In the genomic region with DNA sequence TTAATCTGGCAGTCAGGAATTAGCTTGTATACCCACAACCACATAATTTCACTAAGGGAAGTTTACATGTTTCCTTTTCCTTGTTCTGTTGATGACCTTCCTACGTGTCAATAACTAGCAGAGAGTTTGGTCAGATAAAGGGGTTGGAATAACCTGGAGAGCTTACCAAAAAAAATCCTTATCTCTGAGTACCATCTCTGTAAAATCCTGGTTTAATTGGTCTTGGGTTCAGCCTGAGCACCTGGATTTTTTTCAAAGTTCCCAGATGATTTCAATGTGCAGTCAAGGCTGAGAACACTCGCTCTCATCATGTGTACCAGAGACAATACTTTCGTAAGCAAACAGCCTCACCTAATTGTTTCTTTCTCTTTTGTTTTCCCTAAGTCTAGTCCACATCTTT, we compare ENCODE assay signal across 19 cellular contexts.
"Had no signal": no experiment of that assay in that cellular context is flagged by ENCODE, and none has a peak within 500 bp of the region (broad histone marks: within the 10 kb centered on the region; RNA-seq: fewer than 3 reads in every experiment).

No MANE protein-coding gene starts in this region.

- H3K4me3 ChIP-seq: ascending aorta, body of pancreas, cardiac muscle cell had no signal

- H3K4me1 ChIP-seq: ascending aorta had no signal

- H3K27me3 Mint-ChIP-seq: activated naive CD8-positive, alpha-beta T cell treated with anti-CD3 and anti-CD28 coated beads, Interleukin-2, amount 50 U/mL, for 24 hours had no signal

- H3K4me3 Mint-ChIP-seq: activated CD8-positive, alpha-beta T cell treated with anti-CD3 and anti-CD28 coated beads, Interleukin-2, amount 10 ng/mL, durations not matched to agents 7 days and 5 days; activated naive CD8-positive, alpha-beta T cell treated with anti-CD3 and anti-CD28 coated beads, Interleukin-2, amount 50 U/mL, for 24 hours; activated T-cell treated with anti-CD3 and anti-CD28 coated beads, Interleukin-2, amount 50 U/mL, for 4 hours; T-helper 1 cell treated with Interleukin-12 subunit alpha and Interleukin-12 subunit beta and Interleukin-4 antibody, amounts not matched to agents 30 μg/mL and 1 μg/mL, for 36 hours; WTC11 had no signal

- H3K9me3 ChIP-seq: ascending aorta, body of pancreas had no signal

- H3K36me3 Mint-ChIP-seq: WTC11 had no signal

- ATAC-seq: activated CD8-positive, alpha-beta T cell treated with anti-CD3 and anti-CD28 coated beads, Interleukin-2, amount 10 ng/mL, durations not matched to agents 7 days and 5 days; activated naive CD4-positive, alpha-beta T cell treated with anti-CD3 and anti-CD28 coated beads, Interleukin-2, amount 50 U/mL, for 72 hours; activated naive CD8-positive, alpha-beta T cell treated with anti-CD3 and anti-CD28 coated beads, Interleukin-2, amount 50 U/mL, for 24 hours; activated T-cell treated with anti-CD3 and anti-CD28 coated beads, Interleukin-2, amount 50 U/mL, for 4 hours; body of pancreas; WTC11 had no signal

- H3K4me1 Mint-ChIP-seq: activated naive CD8-positive, alpha-beta T cell treated with anti-CD3 and anti-CD28 coated beads, Interleukin-2, amount 50 U/mL, for 24 hours had no signal

- H3K27ac Mint-ChIP-seq: activated CD8-positive, alpha-beta T cell treated with anti-CD3 and anti-CD28 coated beads, Interleukin-2, amount 10 ng/mL, durations not matched to agents 7 days and 5 days; activated naive CD4-positive, alpha-beta T cell treated with anti-CD3 and anti-CD28 coated beads, Interleukin-2, amount 50 U/mL, for 72 hours; activated naive CD8-positive, alpha-beta T cell treated with anti-CD3 and anti-CD28 coated beads, Interleukin-2, amount 50 U/mL, for 24 hours; T-helper 1 cell treated with Interleukin-12 subunit alpha and Interleukin-12 subunit beta and Interleukin-4 antibody, amounts not matched to agents 30 μg/mL and 1 μg/mL, for 36 hours; WTC11 had no signal

- H3K36me3 ChIP-seq: ascending aorta, cardiac muscle cell had no signal

- H3K27ac ChIP-seq: ascending aorta, body of pancreas, cardiac muscle cell had no signal

- H3K27me3 ChIP-seq: ascending aorta, body of pancreas, cardiac muscle cell had no signal

- DNase-seq: activated CD4-positive, alpha-beta T cell treated with anti-CD3 and anti-CD28 coated beads for 48 hours; activated CD4-positive, alpha-beta T cell treated with anti-CD3 and anti-CD28 coated beads, Interleukin-2, amount 50 U/mL, for 4 hours; activated CD4-positive, CD25-positive, alpha-beta regulatory T cell treated with anti-CD3 and anti-CD28 coated beads, Interleukin-2, amount 50 U/mL, for 72 hours; activated CD8-positive, alpha-beta T cell treated with anti-CD3 and anti-CD28 coated beads, Interleukin-2, amount 10 ng/mL, durations not matched to agents 7 days and 5 days; activated effector memory CD4-positive, alpha-beta T cell treated with anti-CD3 and anti-CD28 coated beads, Interleukin-2, amount 50 U/mL, for 16 hours; activated naive CD4-positive, alpha-beta T cell treated with Interleukin-2 at 50 U/mL for 16 hours; activated naive CD8-positive, alpha-beta T cell treated with anti-CD3 and anti-CD28 coated beads, Interleukin-2, amount 50 U/mL, for 24 hours; activated T-cell treated with anti-CD3 and anti-CD28 coated beads, Interleukin-2, amount 50 U/mL, for 4 hours; amniotic stem cell; body of pancreas; Karpas-422; NCI-H1436; NCI-H2029 treated with DMSO at 0.1 percent for 48 hours; NCI-H524 had no signal
